8 cellular contexts compared by ENCODE assay signal in genomic region chr6:14910692-14911547, GRCh38.
DNase-seq lines count a peak whose midpoint lies in the region; ATAC-seq and TF ChIP-seq lines count a peak whose summit lies in the region.

No MANE protein-coding gene starts in this region.

- peak overlapping the region in 7 of 8 donors; percentile 7 to 94 (median 70) for H3K27ac Mint-ChIP-seq in CD8-positive, alpha-beta memory T cell

- H3K9ac ChIP-seq in rectal smooth muscle tissue (ENCODE audit: low read length), result no peak overlapping the region

- intact Hi-C loops in adrenal gland (cut with DNase I), result no loop called here

- WGBS in adrenal gland, 4 donors, result 59 to 73% (median 62%) methylated on average over 13 of the region's 13 CpGs

- H3K36me3 Mint-ChIP-seq in CD8-positive, alpha-beta memory T cell, result peaks cover 0 to 6% (median 4%) of the 10 kb centered on the region in 3 donors

- H3K9me3 Mint-ChIP-seq in CD8-positive, alpha-beta memory T cell, result no peaks in the 10 kb centered on the region

- H3K27me3 ChIP-seq in CD8-positive, alpha-beta memory T cell (ENCODE audit: insufficient read depth, low read length, poor library complexity, severe bottlenecking), result no peaks in the 10 kb centered on the region
- H3K27me3 ChIP-seq in adrenal gland (no peaks in the 10 kb centered on the region), rectal smooth muscle tissue (ENCODE audit: control insufficient read depth, insufficient read depth, low read length) (no peaks in the 10 kb centered on the region)

- DNase-seq in CD8-positive, alpha-beta memory T cell, result peak in 1 of 5 donors; percentile 5
- DNase-seq in HT1080 (ENCODE audit: low read depth) (peak; percentile 53), adrenal gland (peak; percentile 22 to 77 (median 51)), SK-N-DZ (ENCODE audit: low spot score) (no peak), NCI-H446 (lab: John Stamatoyannopoulos, UW) (no peak), NCI-H1694 treated with DMSO at 0.1 percent for 48 hours (lab: John Stamatoyannopoulos, UW) (no peak)

- POLR2A ChIA-PET in CD8-positive, alpha-beta memory T cell (lab: Charles Lee), result no interaction called here

- H3K27ac ChIP-seq in CD8-positive, alpha-beta memory T cell (ENCODE audit: low read depth, low read length), result no peak overlapping the region
- peak overlapping the region in 4 of 5 donors; percentile 28 to 75 (median 52) for H3K27ac ChIP-seq in adrenal gland
- H3K27ac ChIP-seq in rectal smooth muscle tissue (ENCODE audit: low read depth, low read length), result no peak overlapping the region

- TF ChIP-seq CTCF in adrenal gland (IDR thresholded peaks at IDR 0.05), result no peak

- CTCF ChIA-PET in CD8-positive, alpha-beta memory T cell (lab: Charles Lee), result no interaction called here

- H3K9me3 ChIP-seq in CD8-positive, alpha-beta memory T cell (ENCODE audit: low read length), result no peaks in the 10 kb centered on the region
- no peaks in the 10 kb centered on the region for H3K9me3 ChIP-seq in adrenal gland (replicated peaks in 1 of 3)

- peak overlapping the region in 6 of 7 donors; percentile 76 to 84 (median 80) for H3K4me3 Mint-ChIP-seq in CD8-positive, alpha-beta memory T cell

- peak; percentile 69 for ATAC-seq in GM19468 (IDR thresholded peaks at IDR 0.05; ENCODE audit: extremely low read depth, unreplicated experiment)

- no peak for TF ChIP-seq POLR2A in adrenal gland (IDR thresholded peaks at IDR 0.05)

- peaks cover 16 to 23% (median 18%) of the 10 kb centered on the region in 3 donors for H3K4me1 Mint-ChIP-seq in CD8-positive, alpha-beta memory T cell

- peaks cover 0 to 4% of the 10 kb centered on the region in 2 donors for H3K27me3 Mint-ChIP-seq in CD8-positive, alpha-beta memory T cell

- H3K36me3 ChIP-seq in CD8-positive, alpha-beta memory T cell (ENCODE audit: insufficient read depth, low read length), result no peaks in the 10 kb centered on the region
- H3K36me3 ChIP-seq in adrenal gland (replicated peaks in 1 of 2) (no peaks in the 10 kb centered on the region), rectal smooth muscle tissue (ENCODE audit: control insufficient read depth, insufficient read depth, low read length) (no peaks in the 10 kb centered on the region)

- H3K4me1 ChIP-seq in CD8-positive, alpha-beta memory T cell (ENCODE audit: insufficient read depth, low read length), result peaks cover 21% of the 10 kb centered on the region
- H3K4me1 ChIP-seq in adrenal gland (replicated peaks in 1 of 2) (no peaks in the 10 kb centered on the region), rectal smooth muscle tissue (ENCODE audit: control insufficient read depth, insufficient read depth, low read length) (peaks cover 13% of the 10 kb centered on the region)

- H3K4me3 ChIP-seq in CD8-positive, alpha-beta memory T cell (ENCODE audit: low read length), result peak overlapping the region; percentile 23
- H3K4me3 ChIP-seq in adrenal gland (no peak overlapping the region), rectal smooth muscle tissue (ENCODE audit: low read length) (peak overlapping the region; percentile 15)

Comparison
In these comparisons a context has a peak if more than half of its experiments do, and no peak if none do; other contexts are left out.
1. DNase-seq: peak in HT1080 (single experiment) and adrenal gland (7 of 7); none in SK-N-DZ (single experiment), NCI-H446 (0 of 2) and NCI-H1694 treated with DMSO at 0.1 percent for 48 hours (single experiment).
2. H3K27ac ChIP-seq: peak in adrenal gland (4 of 5); none in CD8-positive, alpha-beta memory T cell (single experiment) and rectal smooth muscle tissue (single experiment).
3. H3K4me3 ChIP-seq: peak in CD8-positive, alpha-beta memory T cell (single experiment) and rectal smooth muscle tissue (single experiment); none in adrenal gland (0 of 4).